Comparison of ENCODE assay signal across 8 cellular contexts in the genomic region with DNA sequence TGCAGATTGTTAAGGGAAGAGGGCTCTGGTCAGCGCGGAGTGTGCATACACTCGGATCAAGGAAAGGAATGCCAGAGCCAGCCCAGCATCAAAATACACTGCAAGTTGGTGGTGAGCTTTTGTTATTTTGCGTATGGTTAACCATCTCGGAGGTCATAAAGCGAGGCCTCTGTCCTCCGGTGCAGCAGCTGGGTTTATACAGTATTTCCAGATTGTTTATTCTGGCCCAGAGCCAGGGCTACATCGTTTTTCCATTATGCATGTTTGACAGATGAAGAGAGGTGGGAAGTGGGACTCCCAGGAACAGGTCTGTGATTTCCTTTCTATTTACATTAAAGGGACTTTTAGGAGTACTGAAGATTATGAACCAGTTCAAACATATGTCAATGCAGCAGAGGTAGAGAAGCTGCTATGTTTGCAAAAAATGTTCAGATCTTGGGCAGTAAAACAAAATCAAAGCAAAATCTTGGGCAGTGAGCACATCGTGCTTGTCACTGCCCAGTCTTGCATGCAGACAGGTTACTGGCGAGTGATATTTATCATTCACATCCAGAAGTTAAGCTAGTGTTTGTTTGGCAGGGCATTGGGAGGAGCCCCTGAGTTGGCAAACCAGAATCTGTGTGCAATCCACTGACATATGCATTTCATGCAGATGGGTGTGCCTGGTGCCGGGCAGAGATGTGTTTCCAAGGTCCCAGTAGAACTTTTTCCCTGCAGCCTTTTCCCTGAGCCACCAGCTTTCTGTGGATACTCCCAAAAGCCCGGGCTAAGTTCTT.
DNase-seq lines count a peak whose midpoint lies in the region; ATAC-seq and TF ChIP-seq lines count a peak whose summit lies in the region.

No MANE protein-coding gene starts in this region.

- H3K27me3 ChIP-seq in BE2C (no peaks in the 10 kb centered on the region), SJCRH30 (no peaks in the 10 kb centered on the region)

- ATAC-seq in GM19395 (IDR thresholded peaks at IDR 0.05; ENCODE audit: unreplicated experiment) = no peak
- ATAC-seq in GM19351 (IDR thresholded peaks at IDR 0.05; ENCODE audit: unreplicated experiment) = no peak

- H3K27ac ChIP-seq in SJCRH30 = peak overlapping the region; percentile 58

- no peak for TF ChIP-seq CTCF in BE2C (IDR thresholded peaks at IDR 0.05; ENCODE audit: low read depth, low read length)

- no peaks in the 10 kb centered on the region for H3K9me3 ChIP-seq in BE2C
- no peaks in the 10 kb centered on the region for H3K9me3 ChIP-seq in SJCRH30 (replicated peaks)

- H3K36me3 ChIP-seq in BE2C = no peaks in the 10 kb centered on the region
- no peaks in the 10 kb centered on the region for H3K36me3 ChIP-seq in SJCRH30

- DNase-seq in BE2C (peak; percentile 74), SJCRH30 (peak; percentile 85 to 95), glomerular visceral epithelial cell (ENCODE audit: extremely low spot score) (peak; percentile 89), NCI-H1436 treated with DMSO at 0.1 percent for 48 hours (lab: John Stamatoyannopoulos, UW) (no peak)
- no peak for DNase-seq in Jurkat, Clone E6-1 (ENCODE audit: low read depth, low spot score)
- no peak for DNase-seq in stimulated activated CD4-positive, alpha-beta T cell treated with anti-CD3 and anti-CD28 coated beads, Interleukin-2, amount 100 ng/mL, for 24 hours

- peaks cover 22% of the 10 kb centered on the region for H3K4me1 ChIP-seq in BE2C
- peaks cover 56% of the 10 kb centered on the region for H3K4me1 ChIP-seq in SJCRH30

- H3K4me3 ChIP-seq in BE2C (ENCODE audit: low read depth, low read length) = peak overlapping the region; percentile 45
- H3K4me3 ChIP-seq in Jurkat, Clone E6-1 (ENCODE audit: low read length) = peak overlapping the region; percentile 20
- H3K4me3 ChIP-seq in SJCRH30 = peak overlapping the region; percentile 45

Comparison
In these comparisons a context has a peak if more than half of its experiments do, and no peak if none do; other contexts are left out.
1. DNase-seq: peak in BE2C (single experiment), SJCRH30 (2 of 2) and glomerular visceral epithelial cell (single experiment); none in Jurkat, Clone E6-1 (single experiment), NCI-H1436 treated with DMSO at 0.1 percent for 48 hours (single experiment) and stimulated activated CD4-positive, alpha-beta T cell treated with anti-CD3 and anti-CD28 coated beads, Interleukin-2, amount 100 ng/mL, for 24 hours (0 of 2).
2. Peak in every context shown above with its lines, with median percentiles within 50 percentile points of each other: H3K4me3 ChIP-seq.